23 cellular contexts compared by ENCODE assay signal in genomic region chr2:171289938-171290480, GRCh38.
A peak's percentile ranks its signal among the peaks of the same experiment; 100 is the strongest.
DNase-seq lines count a peak whose midpoint lies in the region; ATAC-seq and TF ChIP-seq lines count a peak whose summit lies in the region.
"Had no signal": no experiment of that assay in that cellular context is flagged by ENCODE, and none has a peak within 500 bp of the region (broad histone marks: within the 10 kb centered on the region; RNA-seq: fewer than 3 reads in every experiment).

No MANE protein-coding gene starts in this region.

- TF ChIP-seq CTCF in GM23338 (conservative IDR thresholded peaks at IDR 0.05; ENCODE audit: low read depth in 2 of 2), result no peak
- TF ChIP-seq CTCF in chondrocyte (IDR thresholded peaks at IDR 0.05), result no peak

- no peaks in the 10 kb centered on the region for H3K79me2 ChIP-seq in GM23338 (replicated peaks; ENCODE audit: insufficient read depth)

- H3K27ac Mint-ChIP-seq in GM23338, result no peak overlapping the region
- H3K27ac Mint-ChIP-seq in chondrocyte (ENCODE audit: unreplicated experiment), result peak overlapping the region; percentile 89
- H3K27ac Mint-ChIP-seq: CD8-positive, alpha-beta T cell; T-cell had no signal

- peaks cover 10% of the 10 kb centered on the region for H3K4me1 Mint-ChIP-seq in GM23338
- peaks cover 34% of the 10 kb centered on the region for H3K4me1 Mint-ChIP-seq in chondrocyte (ENCODE audit: low read depth)
- H3K4me1 Mint-ChIP-seq: T-cell had no signal

- H3K18ac ChIP-seq in mesenchymal stem cell (ENCODE audit: low read depth in 1 of 2, low read length in 2 of 2), result no peak overlapping the region

- no peak overlapping the region for H3K9ac ChIP-seq in mesenchymal stem cell (ENCODE audit: low read length)

- DNase-seq in GM23338 (ENCODE audit: low spot score) (no peak), NCI-H82 treated with DMSO at 0.1 percent for 48 hours (lab: John Stamatoyannopoulos, UW; ENCODE audit: unreplicated experiment) (peak; percentile 93), chondrocyte (ENCODE audit: low spot score) (no peak), mesenchymal stem cell (peak; percentile 2), foreskin melanocyte (no peak), NCI-H2107 treated with DMSO at 0.1 percent for 48 hours (lab: John Stamatoyannopoulos, UW; ENCODE audit: unreplicated experiment) (no peak)
- DNase-seq: Caco-2; CD8-positive, alpha-beta T cell; GF-D8; Karpas-422; NCI-H1105; NCI-H146; NCI-H2029; NCI-H2227 treated with DMSO at 0.1 percent for 48 hours; NCI-H748 treated with DMSO at 0.1 percent for 48 hours; NK-92 treated with Interleukin-12 subunit alpha and Interleukin-12 subunit beta, amount 100 ng/mL, for 24 hours; PC-3; SJCRH30; T-cell had no signal

- no peaks in the 10 kb centered on the region for H3K9me3 Mint-ChIP-seq in GM23338
- H3K9me3 Mint-ChIP-seq in chondrocyte (ENCODE audit: low read depth), result no peaks in the 10 kb centered on the region
- H3K9me3 Mint-ChIP-seq: CD8-positive, alpha-beta T cell had no signal

- H2AK5ac ChIP-seq in mesenchymal stem cell (ENCODE audit: low read length, severe bottlenecking), result no peak overlapping the region

- H3K27me3 Mint-ChIP-seq in GM23338 (ENCODE audit: insufficient read depth, low read depth, poor library complexity) (peaks cover 3% of the 10 kb centered on the region), chondrocyte (ENCODE audit: low read depth) (no peaks in the 10 kb centered on the region)
- H3K27me3 Mint-ChIP-seq: T-cell had no signal

- H3K27me3 ChIP-seq in GM23338 (ENCODE audit: insufficient read depth) (no peaks in the 10 kb centered on the region), mesenchymal stem cell (ENCODE audit: control insufficient read depth in 1 of 2, insufficient read depth in 1 of 2, low read length in 2 of 2) (no peaks in the 10 kb centered on the region)
- H3K27me3 ChIP-seq: SJCRH30 had no signal

- H3K4me1 ChIP-seq in GM23338 (ENCODE audit: insufficient read depth) (no peaks in the 10 kb centered on the region; the same call in 1 of the 2 replicates), mesenchymal stem cell (ENCODE audit: control insufficient read depth, insufficient read depth, low read depth, low read length) (no peaks in the 10 kb centered on the region)
- H3K4me1 ChIP-seq: SJCRH30 had no signal

- H2BK12ac ChIP-seq in mesenchymal stem cell (ENCODE audit: low read length in 2 of 2), result no peak overlapping the region

- H3K27ac ChIP-seq in GM23338 (ENCODE audit: low read depth) (0 out of 2 replicates have a peak overlapping the region, but pooled peaks have one; percentile 5), mesenchymal stem cell (ENCODE audit: low read length, poor library complexity, severe bottlenecking) (no peak overlapping the region)
- H3K27ac ChIP-seq: C4-2B, SJCRH30 had no signal

- no peaks in the 10 kb centered on the region for H3K36me3 Mint-ChIP-seq in GM23338 (ENCODE audit: low read depth)
- H3K36me3 Mint-ChIP-seq in chondrocyte (ENCODE audit: low read depth), result peaks cover 4% of the 10 kb centered on the region
- H3K36me3 Mint-ChIP-seq: CD8-positive, alpha-beta T cell; T-cell had no signal

- H3K79me1 ChIP-seq in mesenchymal stem cell (replicated peaks; ENCODE audit: low read length, poor library complexity, severe bottlenecking), result no peaks in the 10 kb centered on the region

- H3K4me3 Mint-ChIP-seq in GM23338 (no peak overlapping the region), chondrocyte (ENCODE audit: unreplicated experiment) (no peak overlapping the region)
- H3K4me3 Mint-ChIP-seq: CD8-positive, alpha-beta T cell; T-cell had no signal

- H3F3A ChIP-seq in GM23338 (replicated peaks; ENCODE audit: low read depth), result no peaks in the 10 kb centered on the region

- H4K8ac ChIP-seq in mesenchymal stem cell (ENCODE audit: low read length), result no peak overlapping the region

- H3K9me3 ChIP-seq in mesenchymal stem cell (ENCODE audit: control insufficient read depth, low read length), result no peaks in the 10 kb centered on the region
- H3K9me3 ChIP-seq: Caco-2, SJCRH30 had no signal

- no peak overlapping the region for H2BK15ac ChIP-seq in mesenchymal stem cell (ENCODE audit: low read depth, poor library complexity, severe bottlenecking)

- H3K4ac ChIP-seq in mesenchymal stem cell (ENCODE audit: low read depth in 1 of 2, low read length in 2 of 2), result no peak overlapping the region

- no peaks in the 10 kb centered on the region for H3K9me2 ChIP-seq in GM23338 (ENCODE audit: insufficient read depth)

- H4K91ac ChIP-seq in mesenchymal stem cell (ENCODE audit: low read length), result no peak overlapping the region

- H3K4me2 ChIP-seq in GM23338, result no peak overlapping the region
- H3K4me2 ChIP-seq in mesenchymal stem cell (ENCODE audit: low read length, poor library complexity, severe bottlenecking), result no peak overlapping the region

- H2BK120ac ChIP-seq in mesenchymal stem cell (ENCODE audit: low read depth, low read length), result no peak overlapping the region

- no peak for ATAC-seq in GM23338
- no peak for ATAC-seq in GM21786 (IDR thresholded peaks at IDR 0.05; ENCODE audit: unreplicated experiment)
- ATAC-seq in HG03439 (IDR thresholded peaks at IDR 0.05; ENCODE audit: unreplicated experiment), result no peak
- ATAC-seq: CD8-positive, alpha-beta T cell; PC-3; Right ventricle myocardium inferior; T-cell had no signal

- H3K23ac ChIP-seq in mesenchymal stem cell (ENCODE audit: low read length in 2 of 2), result no peak overlapping the region

- 100% methylated on average over 2 of the region's 3 CpGs for WGBS in mesenchymal stem cell

- H3K36me3 ChIP-seq in GM23338 (ENCODE audit: insufficient read depth) (no peaks in the 10 kb centered on the region), mesenchymal stem cell (ENCODE audit: control insufficient read depth in 1 of 2, insufficient read depth in 2 of 2, low read depth in 1 of 2, low read length in 2 of 2) (no peaks in the 10 kb centered on the region)
- H3K36me3 ChIP-seq: SJCRH30 had no signal

- peak overlapping the region; percentile 39; the same call in 1 of the 2 replicates for H2AFZ ChIP-seq in GM23338
- H2AFZ ChIP-seq in mesenchymal stem cell (ENCODE audit: low read depth, low read length), result no peak overlapping the region

- H2BK5ac ChIP-seq in mesenchymal stem cell (ENCODE audit: low read depth, low read length, poor library complexity, severe bottlenecking), result no peak overlapping the region

- H4K20me1 ChIP-seq in GM23338 (replicated peaks; ENCODE audit: insufficient read depth), result no peaks in the 10 kb centered on the region

- no peak overlapping the region for H3K14ac ChIP-seq in mesenchymal stem cell (ENCODE audit: low read length in 2 of 2)

- H3K4me3 ChIP-seq in GM23338 (no peak overlapping the region), mesenchymal stem cell (ENCODE audit: insufficient read depth in 1 of 2, low read depth in 1 of 2, low read length in 2 of 2) (no peak overlapping the region)
- H3K4me3 ChIP-seq: SJCRH30 had no signal

TF ChIP-seq in GM23338, 12 proteins besides CTCF, POLR2A, EP300 and RAD21:
- TF ChIP-seq STAT1 (IDR thresholded peaks at IDR 0.05; ENCODE audit: unreplicated experiment), result no peak
- TF ChIP-seq POLR2AphosphoS5 (IDR thresholded peaks at IDR 0.05; ENCODE audit: low read depth), result no peak
- no peak for TF ChIP-seq REST (IDR thresholded peaks at IDR 0.05; ENCODE audit: unreplicated experiment)

Comparison
In these comparisons a context has a peak if more than half of its experiments do, and no peak if none do; other contexts are left out.
1. DNase-seq: peak in NCI-H82 treated with DMSO at 0.1 percent for 48 hours (single experiment) and mesenchymal stem cell (single experiment); none in GM23338 (single experiment), chondrocyte (single experiment), foreskin melanocyte (single experiment) and NCI-H2107 treated with DMSO at 0.1 percent for 48 hours (single experiment).